Comparison of ENCODE assay signal across 14 cellular contexts in genomic region chr2:105417789-105418475, GRCh38. TPM values are rescaled to one million over a fixed set of nuclear protein-coding genes. Genes with fewer than 3 reads are reported as not detected.
DNase-seq lines count a peak whose midpoint lies in the region; ATAC-seq and TF ChIP-seq lines count a peak whose summit lies in the region.
"Had no signal": no experiment of that assay in that cellular context is flagged by ENCODE, and none has a peak within 500 bp of the region (broad histone marks: within the 10 kb centered on the region; RNA-seq: fewer than 3 reads in every experiment).

No MANE protein-coding gene starts in this region.

- CTCF ChIA-PET in MCF 10A (lab: Yijun Ruan, JAX), result interaction anchor here (0.6 to 1.3 kb wide), 2 partner anchors 46 to 103 kb away, joined by 3 read pairs; no protein-coding TSS in a partner anchor
- CTCF ChIA-PET in mammary epithelial cell (lab: Charles Lee; ENCODE audit: low non-redundant PET), result interaction anchor here (0.6 kb wide), 1 partner anchor 16 kb away, joined by 4 read pairs; no protein-coding TSS in a partner anchor

- H3K4me1 Mint-ChIP-seq in MCF 10A (ENCODE audit: insufficient read depth, unreplicated experiment), result peaks cover 6% of the 10 kb centered on the region
- peaks cover 15% of the 10 kb centered on the region for H3K4me1 Mint-ChIP-seq in stimulated activated naive CD8-positive, alpha-beta T cell treated with anti-CD3 and anti-CD28 coated beads, Interleukin-15, Interleukin-2, amounts not matched to agents 100 ng/mL and 50 ng/mL, for 24 hours (ENCODE audit: low read depth)
- H3K4me1 Mint-ChIP-seq: GM23338 had no signal

- no peak overlapping the region for H2AFZ ChIP-seq in mammary epithelial cell (ENCODE audit: low read depth, low read length)
- H2AFZ ChIP-seq: GM23338 had no signal

- H3K27ac ChIP-seq in breast epithelium (no peak overlapping the region), mammary epithelial cell (ENCODE audit: insufficient read depth, low read depth, low read length) (no peak overlapping the region), sigmoid colon (no peak overlapping the region)

- in situ Hi-C loops in mammary epithelial cell (cut with MboI; ENCODE audit: low sequenced_read_pairs in 2 of 2), result no loop called here

- no peaks in the 10 kb centered on the region for H3K36me3 ChIP-seq in breast epithelium
- H3K36me3 ChIP-seq in mammary epithelial cell (ENCODE audit: insufficient read depth, low read length), result no peaks in the 10 kb centered on the region
- H3K36me3 ChIP-seq in sigmoid colon, result no peaks in the 10 kb centered on the region

- no peaks in the 10 kb centered on the region for H3K9me3 Mint-ChIP-seq in MCF 10A (ENCODE audit: unreplicated experiment)
- no peaks in the 10 kb centered on the region for H3K9me3 Mint-ChIP-seq in stimulated activated naive CD8-positive, alpha-beta T cell treated with anti-CD3 and anti-CD28 coated beads, Interleukin-15, Interleukin-2, amounts not matched to agents 100 ng/mL and 50 ng/mL, for 24 hours
- H3K9me3 Mint-ChIP-seq: GM23338 had no signal

- DNase-seq in MCF 10A (ENCODE audit: unreplicated experiment) (peak; percentile 52), breast epithelium (ENCODE audit: low spot score in 2 of 2) (no peak), NOMO-1 treated with dmso at 0.1 percent for 144 hours (lab: John Stamatoyannopoulos, UW; ENCODE audit: unreplicated experiment) (peak; percentile 9), mammary epithelial cell (peak; percentile 54), sigmoid colon (no peak)
- DNase-seq: activated CD8-positive, alpha-beta memory T cell treated with anti-CD3 and anti-CD28 coated beads, Interleukin-2, amount 10 ng/mL, durations not matched to agents 7 days and 5 days; DMS153; NCI-H1105 treated with DMSO at 0.1 percent for 48 hours; NCI-H446 treated with DMSO at 0.1 percent for 48 hours; posterior cingulate gyrus had no signal

- ATAC-seq in HG02678 (IDR thresholded peaks at IDR 0.05; ENCODE audit: unreplicated experiment) (no peak), GM19395 (IDR thresholded peaks at IDR 0.05; ENCODE audit: unreplicated experiment) (no peak)
- ATAC-seq: activated CD8-positive, alpha-beta memory T cell treated with anti-CD3 and anti-CD28 coated beads, Interleukin-2, amount 10 ng/mL, durations not matched to agents 7 days and 5 days; GM23338 had no signal

- no peaks in the 10 kb centered on the region for H3K79me2 ChIP-seq in mammary epithelial cell (ENCODE audit: insufficient read depth, low read length)

- H3K9ac ChIP-seq in mammary epithelial cell (ENCODE audit: insufficient read depth, low read length), result no peak overlapping the region

- POLR2A ChIA-PET in MCF 10A (lab: Yijun Ruan, JAX), result interaction anchor here (0.7 to 1.1 kb wide), 3 partner anchors 8 to 322 kb away, joined by 3 to 5 read pairs (median 4); no protein-coding TSS in a partner anchor

- no peak overlapping the region for H3K27ac Mint-ChIP-seq in MCF 10A (ENCODE audit: low read depth, unreplicated experiment)
- peak overlapping the region; percentile 4 for H3K27ac Mint-ChIP-seq in stimulated activated naive CD8-positive, alpha-beta T cell treated with anti-CD3 and anti-CD28 coated beads, Interleukin-15, Interleukin-2, amounts not matched to agents 100 ng/mL and 50 ng/mL, for 24 hours
- H3K27ac Mint-ChIP-seq: activated CD8-positive, alpha-beta memory T cell treated with anti-CD3 and anti-CD28 coated beads, Interleukin-2, amount 10 ng/mL, durations not matched to agents 7 days and 5 days; GM23338 had no signal

- intact Hi-C loops in MCF 10A (cut with micrococcal nuclease) (no loop called here), breast epithelium (cut with DNase I; ENCODE audit: low total_unique reads) (loop anchor here (10.0 kb wide), 1 partner anchor 323 kb away; no protein-coding TSS in a partner anchor), mammary epithelial cell (cut with micrococcal nuclease) (no loop called here), sigmoid colon (cut with DNase I) (no loop called here)

- 100% methylated on average over 1 of the region's 1 CpG for WGBS in mammary epithelial cell (ENCODE audit: low coverage, missing lambda C conversion rate)
- 93 to 96% methylated on average over 1 of the region's 1 CpG for WGBS in sigmoid colon, 2 donors

- TF ChIP-seq EP300 in sigmoid colon (IDR thresholded peaks at IDR 0.05), result no peak

- TF ChIP-seq CTCF in MCF 10A (IDR thresholded peaks at IDR 0.05; ENCODE audit: unreplicated experiment), result no peak
- no peak for TF ChIP-seq CTCF in breast epithelium (IDR thresholded peaks at IDR 0.05)
- TF ChIP-seq CTCF in mammary epithelial cell (conservative IDR thresholded peaks at IDR 0.05 in 1 of 2, IDR thresholded peaks at IDR 0.05 in 1 of 2; ENCODE audit: extremely low read depth in 1 of 2, insufficient read depth in 1 of 2, low read depth in 1 of 2, low read length in 2 of 2), result no peak
- TF ChIP-seq CTCF in sigmoid colon (IDR thresholded peaks at IDR 0.05), result no peak

- dilution Hi-C loops in mammary epithelial cell (cut with HindIII; ENCODE audit: low sequenced_read_pairs), result no loop called here

- no peaks in the 10 kb centered on the region for H3K4me1 ChIP-seq in breast epithelium
- no peaks in the 10 kb centered on the region for H3K4me1 ChIP-seq in mammary epithelial cell (ENCODE audit: insufficient read depth, low read length)
- H3K4me1 ChIP-seq in sigmoid colon, result no peaks in the 10 kb centered on the region

- no peak overlapping the region for H3K4me3 Mint-ChIP-seq in MCF 10A (ENCODE audit: unreplicated experiment)
- H3K4me3 Mint-ChIP-seq in stimulated activated naive CD8-positive, alpha-beta T cell treated with anti-CD3 and anti-CD28 coated beads, Interleukin-15, Interleukin-2, amounts not matched to agents 100 ng/mL and 50 ng/mL, for 24 hours, result no peak overlapping the region
- H3K4me3 Mint-ChIP-seq: activated CD8-positive, alpha-beta memory T cell treated with anti-CD3 and anti-CD28 coated beads, Interleukin-2, amount 10 ng/mL, durations not matched to agents 7 days and 5 days; GM23338 had no signal

- H4K20me1 ChIP-seq in mammary epithelial cell (ENCODE audit: insufficient read depth, low read length), result no peaks in the 10 kb centered on the region

- no peaks in the 10 kb centered on the region for H3K27me3 ChIP-seq in breast epithelium
- no peaks in the 10 kb centered on the region for H3K27me3 ChIP-seq in mammary epithelial cell (ENCODE audit: insufficient read depth, low read length)
- H3K27me3 ChIP-seq in sigmoid colon, result no peaks in the 10 kb centered on the region

- no peak for TF ChIP-seq POLR2A in breast epithelium (IDR thresholded peaks at IDR 0.05)
- no peak for TF ChIP-seq POLR2A in sigmoid colon (IDR thresholded peaks at IDR 0.05)

- no TSS peak for BruUV-seq in MCF 10A (replicated peaks; lab: Mats Ljungman, UMichigan)
- BruUV-seq in mammary epithelial cell (replicated peaks; lab: Mats Ljungman, UMichigan), result no TSS peak

- H3K27me3 Mint-ChIP-seq in MCF 10A (ENCODE audit: insufficient read depth, unreplicated experiment), result no peaks in the 10 kb centered on the region
- peaks cover 26% of the 10 kb centered on the region for H3K27me3 Mint-ChIP-seq in stimulated activated naive CD8-positive, alpha-beta T cell treated with anti-CD3 and anti-CD28 coated beads, Interleukin-15, Interleukin-2, amounts not matched to agents 100 ng/mL and 50 ng/mL, for 24 hours

- H3K9me3 ChIP-seq in breast epithelium (peaks cover 0 to 8% of the 10 kb centered on the region in 2 donors), mammary epithelial cell (replicated peaks; ENCODE audit: insufficient read depth, low read length) (no peaks in the 10 kb centered on the region), sigmoid colon (peaks cover 0 to 2% (median 0%) of the 10 kb centered on the region in 4 donors)

- no peaks in the 10 kb centered on the region for H3K36me3 Mint-ChIP-seq in MCF 10A (ENCODE audit: insufficient read depth, unreplicated experiment)
- no peaks in the 10 kb centered on the region for H3K36me3 Mint-ChIP-seq in stimulated activated naive CD8-positive, alpha-beta T cell treated with anti-CD3 and anti-CD28 coated beads, Interleukin-15, Interleukin-2, amounts not matched to agents 100 ng/mL and 50 ng/mL, for 24 hours (ENCODE audit: low read depth)
- H3K36me3 Mint-ChIP-seq: activated CD8-positive, alpha-beta memory T cell treated with anti-CD3 and anti-CD28 coated beads, Interleukin-2, amount 10 ng/mL, durations not matched to agents 7 days and 5 days had no signal

- H3K4me3 ChIP-seq in breast epithelium (no peak overlapping the region), mammary epithelial cell (replicated peaks in 1 of 3; ENCODE audit: insufficient read depth in 1 of 3, low read depth in 2 of 3, low read length in 3 of 3) (no peak overlapping the region), sigmoid colon (no peak overlapping the region)
- H3K4me3 ChIP-seq: GM23338 had no signal

- no peak overlapping the region for H3K4me2 ChIP-seq in mammary epithelial cell (ENCODE audit: insufficient read depth, low read depth, low read length)
- H3K4me2 ChIP-seq: GM23338 had no signal

RNA-seq across cellular contexts. Expression of gene FHL2, which starts 19.1 kb away (rescaled TPM):
- 77.3 and 93.2 TPM in 2 replicates for total RNA-seq in MCF 10A (2022)
- 100 to 1,000 TPM in 1 of 3 donors, 10 to 100 TPM in 2; 20.0 to 128 (median 98.2) TPM for total RNA-seq in breast epithelium
- total RNA-seq in mammary epithelial cell, result 100 to 1,000 TPM; 158 to 363 TPM
- polyA plus RNA-seq in mammary epithelial cell, result 280 TPM
- polyA minus RNA-seq in mammary epithelial cell, result 170 TPM
- 100 to 1,000 TPM in 1 of 4 donors, 10 to 100 TPM in 3; 62.0 to 123 (median 77.6) TPM for total RNA-seq in sigmoid colon
- polyA plus RNA-seq in sigmoid colon, result 100 to 1,000 TPM in 2 of 3 donors, 10 to 100 TPM in 1; 98.8 to 210 (median 123) TPM

Comparison
In these comparisons a context has a peak if more than half of its experiments do, and no peak if none do; other contexts are left out.
1. DNase-seq: peak in MCF 10A (single experiment), NOMO-1 treated with dmso at 0.1 percent for 144 hours (single experiment) and mammary epithelial cell (single experiment); none in breast epithelium (0 of 2) and sigmoid colon (single experiment).